16 cellular contexts compared by ENCODE assay signal in genomic region chr17:3739422-3740124, GRCh38. TPM values are rescaled to one million over a fixed set of nuclear protein-coding genes. Genes with fewer than 3 reads are reported as not detected.
DNase-seq lines count a peak whose midpoint lies in the region; ATAC-seq and TF ChIP-seq lines count a peak whose summit lies in the region.
"Had no signal": no experiment of that assay in that cellular context is flagged by ENCODE, and none has a peak within 500 bp of the region (broad histone marks: within the 10 kb centered on the region; RNA-seq: fewer than 3 reads in every experiment).

No MANE protein-coding gene starts in this region.

- H4K8ac ChIP-seq in H9 (replicated peaks; ENCODE audit: insufficient read length, low read depth, low read length), result no peak overlapping the region

- no peak overlapping the region for H3K14ac ChIP-seq in H9 (ENCODE audit: insufficient read depth, low read length)

- no CpG with 5 or more reads among the region's 16 CpGs for WGBS in H9 (ENCODE audit: extremely low coverage, insufficient read length, low lambda C conversion rate)
- 87 to 91% (median 89%) methylated on average over 16 of the region's 16 CpGs for WGBS in spleen, 5 donors

- intact Hi-C loops in spleen (cut with DNase I; ENCODE audit: low total_unique reads), result loop anchor here (5.0 to 10.0 kb wide), 2 partner anchors 55 to 88 kb away; no protein-coding TSS in a partner anchor

- no peaks in the 10 kb centered on the region for H3K27me3 ChIP-seq in H9 (ENCODE audit: insufficient read depth, low read length)
- H3K27me3 ChIP-seq in neutrophil, result no peaks in the 10 kb centered on the region
- H3K27me3 ChIP-seq in spleen (replicated peaks in 1 of 7), result no peaks in the 10 kb centered on the region
- H3K27me3 ChIP-seq: left lung had no signal

- no peaks in the 10 kb centered on the region for H3K36me3 ChIP-seq in neutrophil
- no peaks in the 10 kb centered on the region for H3K36me3 ChIP-seq in spleen
- H3K36me3 ChIP-seq: left lung had no signal

- peaks cover 37% of the 10 kb centered on the region for H3K4me1 Mint-ChIP-seq in T-helper 2 cell treated with Interferon-gamma antibody and Interleukin-4, amounts not matched to agents 5 μg/mL and 100 μg/mL, for 36 hours (ENCODE audit: low read depth)
- H3K4me1 Mint-ChIP-seq in H9, result peaks cover 21 to 22% of the 10 kb centered on the region in 2 experiments
- H3K4me1 Mint-ChIP-seq in central memory CD8-positive, alpha-beta T cell, result peaks cover 27% of the 10 kb centered on the region

- no peak overlapping the region for H3K56ac ChIP-seq in H9 (ENCODE audit: insufficient read length, low read depth, low read length)

- no peak overlapping the region for H2BK120ac ChIP-seq in H9 (ENCODE audit: low read depth, low read length, poor library complexity, severe bottlenecking)

- no peaks in the 10 kb centered on the region for H3K79me1 ChIP-seq in H9 (ENCODE audit: insufficient read depth, low read depth, low read length, poor library complexity, severe bottlenecking)

- TF ChIP-seq POLR2A in spleen (IDR thresholded peaks at IDR 0.05), result no peak

- H3K9ac ChIP-seq in H9 (ENCODE audit: extremely low read depth, insufficient read length, low read length), result no peak overlapping the region

- H3K4me3 Mint-ChIP-seq in T-helper 2 cell treated with Interferon-gamma antibody and Interleukin-4, amounts not matched to agents 5 μg/mL and 100 μg/mL, for 36 hours, result no peak overlapping the region
- no peak overlapping the region; a peak in 1 of 5 replicates for H3K4me3 Mint-ChIP-seq in H9
- no peak overlapping the region for H3K4me3 Mint-ChIP-seq in central memory CD8-positive, alpha-beta T cell

- H3K23me2 ChIP-seq in H9 (ENCODE audit: insufficient read length, low read depth, low read length, poor library complexity, severe bottlenecking), result no peaks in the 10 kb centered on the region

- no peak overlapping the region for H2AK5ac ChIP-seq in H9 (ENCODE audit: insufficient read length, low read length)

- H3T11ph ChIP-seq in H9 (ENCODE audit: low read length), result no peak overlapping the region

- H3K4ac ChIP-seq in H9 (ENCODE audit: low read depth, low read length), result no peak overlapping the region

- H3K9me3 Mint-ChIP-seq in T-helper 2 cell treated with Interferon-gamma antibody and Interleukin-4, amounts not matched to agents 5 μg/mL and 100 μg/mL, for 36 hours, result no peaks in the 10 kb centered on the region
- H3K9me3 Mint-ChIP-seq in H9, result no peaks in the 10 kb centered on the region
- H3K9me3 Mint-ChIP-seq in central memory CD8-positive, alpha-beta T cell, result no peaks in the 10 kb centered on the region
- H3K9me3 Mint-ChIP-seq: activated CD4-positive, alpha-beta T cell treated with anti-CD3 and anti-CD28 coated beads, Interleukin-2, amount 10 ng/mL, durations not matched to agents 24 days and 14 days; activated T-helper 2 cell treated with anti-CD3 and anti-CD28 coated beads, Interferon-gamma antibody, Interleukin-2, Interleukin-4, amounts not matched to agents 10 μg/mL and 5 μg/mL and 100 μg/mL, durations not matched to agents 14 hours and 24 hours and 36 hours had no signal

- no peak overlapping the region for H2BK15ac ChIP-seq in H9 (ENCODE audit: low read depth, low read length)

- no peak overlapping the region for H2BK5ac ChIP-seq in H9 (ENCODE audit: insufficient read length, low read length)

- peak overlapping the region; percentile 69 for H3K27ac Mint-ChIP-seq in T-helper 2 cell treated with Interferon-gamma antibody and Interleukin-4, amounts not matched to agents 5 μg/mL and 100 μg/mL, for 36 hours
- H3K27ac Mint-ChIP-seq in H9, result peak overlapping the region in 2 of 3 experiments; percentile 63 to 68; a peak in 3 of 7 replicates
- peak overlapping the region; percentile 81 for H3K27ac Mint-ChIP-seq in central memory CD8-positive, alpha-beta T cell (ENCODE audit: low read depth)

- H3K23ac ChIP-seq in H9 (ENCODE audit: insufficient read length, low read depth, low read length), result no peak overlapping the region

- no peak overlapping the region for H2AFZ ChIP-seq in H9 (ENCODE audit: low read length)

- no peak overlapping the region for H3K18ac ChIP-seq in H9 (ENCODE audit: insufficient read length, low read depth, low read length)

- H3K79me2 ChIP-seq in H9 (ENCODE audit: insufficient read depth, low read length), result no peaks in the 10 kb centered on the region

- H3K27ac ChIP-seq in H9 (ENCODE audit: insufficient read length, low read depth, low read length), result no peak overlapping the region
- peak overlapping the region; percentile 89 for H3K27ac ChIP-seq in neutrophil
- H3K27ac ChIP-seq in spleen, result peak overlapping the region in 4 of 8 donors; percentile 15 to 79 (median 72)

- H3K4me1 ChIP-seq in H9 (ENCODE audit: insufficient read depth, low read length), result no peaks in the 10 kb centered on the region
- peaks cover 25% of the 10 kb centered on the region in 2 experiments for H3K4me1 ChIP-seq in neutrophil (ENCODE audit: control insufficient read depth in 1 of 2, insufficient read depth in 1 of 2, low read depth in 1 of 2, low read length in 1 of 2)
- peaks cover 13 to 64% (median 34%) of the 10 kb centered on the region in 6 donors for H3K4me1 ChIP-seq in spleen

- no peak for ATAC-seq in central memory CD8-positive, alpha-beta T cell (replicated peaks; ENCODE audit: extremely low read depth, poor library complexity, severe bottlenecking)
- no peak for ATAC-seq in GM21515 (IDR thresholded peaks at IDR 0.05; ENCODE audit: unreplicated experiment)

- H3K36me3 Mint-ChIP-seq in T-helper 2 cell treated with Interferon-gamma antibody and Interleukin-4, amounts not matched to agents 5 μg/mL and 100 μg/mL, for 36 hours (ENCODE audit: low read depth), result no peaks in the 10 kb centered on the region
- no peaks in the 10 kb centered on the region for H3K36me3 Mint-ChIP-seq in H9 (ENCODE audit: insufficient read depth in 1 of 3, low read depth in 3 of 3)
- no peaks in the 10 kb centered on the region for H3K36me3 Mint-ChIP-seq in central memory CD8-positive, alpha-beta T cell (ENCODE audit: insufficient read depth)

- no peak overlapping the region for H4K91ac ChIP-seq in H9 (ENCODE audit: insufficient read length, low read depth, low read length)

- no peaks in the 10 kb centered on the region for H3K9me3 ChIP-seq in H9 (ENCODE audit: control insufficient read depth, low read depth, low read length)
- no peaks in the 10 kb centered on the region for H3K9me3 ChIP-seq in neutrophil
- no peaks in the 10 kb centered on the region for H3K9me3 ChIP-seq in spleen
- H3K9me3 ChIP-seq: A549, left lung had no signal

- H4K20me1 ChIP-seq in H9 (ENCODE audit: control insufficient read depth, insufficient read depth, insufficient read length), result no peaks in the 10 kb centered on the region

- no peak for TF ChIP-seq CTCF in H9 (conservative IDR thresholded peaks at IDR 0.05)
- TF ChIP-seq CTCF in neutrophil (IDR thresholded peaks at IDR 0.05), result no peak
- no peak for TF ChIP-seq CTCF in spleen (IDR thresholded peaks at IDR 0.05 in 8 of 11, conservative IDR thresholded peaks at IDR 0.05 in 3 of 11)

- H3K4me2 ChIP-seq in H9 (ENCODE audit: insufficient read depth, insufficient read length, low read length), result no peak overlapping the region
- H3K4me2 ChIP-seq: A549 had no signal

- DNase-seq in T-helper 2 cell treated with Interferon-gamma antibody and Interleukin-4, amounts not matched to agents 5 μg/mL and 100 μg/mL, for 36 hours (ENCODE audit: low spot score), result no peak
- DNase-seq in T-helper 2 cell (no peak), H9 (no peak), spleen (no peak)
- DNase-seq in central memory CD8-positive, alpha-beta T cell (ENCODE audit: low spot score in 2 of 2), result no peak
- no peak for DNase-seq in stimulated activated CD4-positive, alpha-beta T cell treated with anti-CD3 and anti-CD28 coated beads, Interleukin-4, amount 100 ng/mL, for 1 hour
- DNase-seq: amniotic stem cell, NCI-H1417 treated with DMSO at 0.1 percent for 48 hours, T1000 had no signal

- H3K4me3 ChIP-seq in neutrophil (ENCODE audit: low read depth in 1 of 2, low read length in 1 of 2) (no peak overlapping the region), spleen (no peak overlapping the region)
- H3K4me3 ChIP-seq: A549, left lung, smooth muscle cell had no signal

- H3K27me3 Mint-ChIP-seq in T-helper 2 cell treated with Interferon-gamma antibody and Interleukin-4, amounts not matched to agents 5 μg/mL and 100 μg/mL, for 36 hours (ENCODE audit: low read depth), result no peaks in the 10 kb centered on the region
- H3K27me3 Mint-ChIP-seq in H9 (ENCODE audit: low read depth), result peaks cover 2% of the 10 kb centered on the region; the same call in 1 of the 2 replicates
- no peaks in the 10 kb centered on the region for H3K27me3 Mint-ChIP-seq in central memory CD8-positive, alpha-beta T cell
- H3K27me3 Mint-ChIP-seq: activated CD4-positive, alpha-beta T cell treated with anti-CD3 and anti-CD28 coated beads, Interleukin-2, amount 10 ng/mL, durations not matched to agents 24 days and 14 days had no signal

- H4K5ac ChIP-seq in H9 (ENCODE audit: insufficient read length, low read depth, low read length), result no peak overlapping the region

- no peak overlapping the region for H2BK20ac ChIP-seq in H9 (ENCODE audit: low read depth, low read length, poor library complexity, severe bottlenecking)

- H2BK12ac ChIP-seq in H9 (ENCODE audit: insufficient read length, low read depth, low read length), result no peak overlapping the region

RNA-seq across cellular contexts. Expression of gene HASPIN, which starts 15.9 kb away (rescaled TPM):
- 26.6 and 26.7 TPM in 2 replicates for total RNA-seq in H9 (2021)
- 1 to 10 TPM; 1.5 to 4.7 (median 2.6) TPM for total RNA-seq in spleen
- 1 to 10 TPM in 2 of 3 donors, under 1 TPM in 1; 0.74 to 2.5 (median 1.8) TPM for polyA plus RNA-seq in spleen

RNA-seq across cellular contexts. Expression of gene P2RX5, which starts 43.6 kb away (rescaled TPM):
- 4.2 and 4.7 TPM in 2 replicates for total RNA-seq in H9 (2021)
- total RNA-seq in spleen, result 100 to 1,000 TPM in 6 of 7 donors, 10 to 100 TPM in 1; 62.5 to 185 (median 143) TPM
- polyA plus RNA-seq in spleen, result 100 to 1,000 TPM; 276 to 313 (median 280) TPM
- total RNA-seq: smooth muscle cell had no signal
- polyA plus RNA-seq: smooth muscle cell had no signal

Comparison
In these comparisons a context has a peak if more than half of its experiments do, and no peak if none do; other contexts are left out.
1. RNA of gene P2RX5, which starts 43.6 kb away (total RNA-seq): 62.5 to 185 TPM in spleen; 4.2 to 4.7 TPM in H9; every median in the first group is over 10 times any median in the second.
2. Peak in every context shown above with its lines, with median percentiles within 50 percentile points of each other: H3K27ac Mint-ChIP-seq.